13 cellular contexts compared by ENCODE assay signal in genomic region chr6:95587989-95588388, GRCh38. TPM values are rescaled to one million over a fixed set of nuclear protein-coding genes. Genes with fewer than 3 reads are reported as not detected.
DNase-seq lines count a peak whose midpoint lies in the region; ATAC-seq lines count a peak whose summit lies in the region.
"Had no signal": no experiment of that assay in that cellular context is flagged by ENCODE, and none has a peak within 500 bp of the region (broad histone marks: within the 10 kb centered on the region; RNA-seq: fewer than 3 reads in every experiment).

No MANE protein-coding gene starts in this region.

- no peaks in the 10 kb centered on the region for H3K27me3 Mint-ChIP-seq in activated naive CD4-positive, alpha-beta T cell treated with anti-CD3 and anti-CD28 coated beads, Interleukin-2, amount 50 U/mL, for 24 hours
- no peaks in the 10 kb centered on the region for H3K27me3 Mint-ChIP-seq in T-helper 17 cell
- no peaks in the 10 kb centered on the region for H3K27me3 Mint-ChIP-seq in stimulated activated naive CD8-positive, alpha-beta T cell treated with anti-CD3 and anti-CD28 coated beads, Interleukin-15, amount 100 ng/mL, for 72 hours

- peaks cover 46% of the 10 kb centered on the region for H3K4me1 Mint-ChIP-seq in activated naive CD4-positive, alpha-beta T cell treated with anti-CD3 and anti-CD28 coated beads, Interleukin-2, amount 50 U/mL, for 24 hours
- peaks cover 12% of the 10 kb centered on the region for H3K4me1 Mint-ChIP-seq in T-helper 17 cell
- H3K4me1 Mint-ChIP-seq in stimulated activated naive CD8-positive, alpha-beta T cell treated with anti-CD3 and anti-CD28 coated beads, Interleukin-15, amount 100 ng/mL, for 72 hours = peaks cover 16% of the 10 kb centered on the region

- H3K27ac Mint-ChIP-seq in activated naive CD4-positive, alpha-beta T cell treated with anti-CD3 and anti-CD28 coated beads, Interleukin-2, amount 50 U/mL, for 24 hours = peak overlapping the region; percentile 44
- peak overlapping the region; percentile 9 for H3K27ac Mint-ChIP-seq in T-helper 17 cell
- peak overlapping the region in 1 of 2 donors; percentile 61 for H3K27ac Mint-ChIP-seq in stimulated activated naive CD8-positive, alpha-beta T cell treated with anti-CD3 and anti-CD28 coated beads, Interleukin-15, amount 100 ng/mL, for 72 hours

- peaks cover 2% of the 10 kb centered on the region for H3K9me3 ChIP-seq in T-helper 17 cell (ENCODE audit: control insufficient read depth, low read length, poor library complexity, severe bottlenecking)
- H3K9me3 ChIP-seq: right lobe of liver had no signal

- H3K9me3 Mint-ChIP-seq in activated naive CD4-positive, alpha-beta T cell treated with anti-CD3 and anti-CD28 coated beads, Interleukin-2, amount 50 U/mL, for 24 hours = no peaks in the 10 kb centered on the region
- peaks cover 9 to 10% of the 10 kb centered on the region in 2 donors for H3K9me3 Mint-ChIP-seq in stimulated activated naive CD8-positive, alpha-beta T cell treated with anti-CD3 and anti-CD28 coated beads, Interleukin-15, amount 100 ng/mL, for 72 hours

- ATAC-seq in GM18907 (IDR thresholded peaks at IDR 0.05; ENCODE audit: unreplicated experiment) (peak; percentile 59), T-helper 17 cell (no peak), GM19035 (IDR thresholded peaks at IDR 0.05; ENCODE audit: unreplicated experiment) (no peak)
- ATAC-seq in stimulated activated naive CD8-positive, alpha-beta T cell treated with anti-CD3 and anti-CD28 coated beads, Interleukin-15, amount 100 ng/mL, for 72 hours = no peak
- ATAC-seq: esophagus mucosa, left lobe of liver, right lobe of liver had no signal

- DNase-seq in activated naive CD4-positive, alpha-beta T cell treated with anti-CD3 and anti-CD28 coated beads, Interleukin-2, amount 50 U/mL, for 16 hours = no peak
- DNase-seq in T-helper 17 cell (no peak), NK-92 (lab: John Stamatoyannopoulos, UW; ENCODE audit: unreplicated experiment) (no peak)
- DNase-seq in stimulated activated naive CD8-positive, alpha-beta T cell treated with anti-CD3 and anti-CD28 coated beads, Interleukin-15, amount 100 ng/mL, for 72 hours = no peak
- DNase-seq: AML-193, dermis blood vessel endothelial cell, NCI-H1436 treated with DMSO at 0.1 percent for 48 hours, right lobe of liver had no signal

- peaks cover 29% of the 10 kb centered on the region for H3K36me3 Mint-ChIP-seq in activated naive CD4-positive, alpha-beta T cell treated with anti-CD3 and anti-CD28 coated beads, Interleukin-2, amount 50 U/mL, for 24 hours
- no peaks in the 10 kb centered on the region for H3K36me3 Mint-ChIP-seq in T-helper 17 cell (ENCODE audit: low read depth)

- H3K4me3 Mint-ChIP-seq in activated naive CD4-positive, alpha-beta T cell treated with anti-CD3 and anti-CD28 coated beads, Interleukin-2, amount 50 U/mL, for 24 hours = peak overlapping the region; percentile 3
- H3K4me3 Mint-ChIP-seq in T-helper 17 cell = peak overlapping the region; percentile 4
- H3K4me3 Mint-ChIP-seq in stimulated activated naive CD8-positive, alpha-beta T cell treated with anti-CD3 and anti-CD28 coated beads, Interleukin-15, amount 100 ng/mL, for 72 hours = peak overlapping the region; percentile 54 to 55

RNA-seq across cellular contexts. Expression of gene MANEA, which starts 10.7 kb away (rescaled TPM):
- 1 to 10 TPM; 3.5 to 6.8 TPM for total RNA-seq in T-helper 17 cell

Comparison
In these comparisons a context has a peak if more than half of its experiments do, and no peak if none do; other contexts are left out.
1. H3K4me3 Mint-ChIP-seq: peak in every context shown above with its lines; median percentile 54 in stimulated activated naive CD8-positive, alpha-beta T cell treated with anti-CD3 and anti-CD28 coated beads, Interleukin-15, amount 100 ng/mL, for 72 hours; 4 in T-helper 17 cell; 3 in activated naive CD4-positive, alpha-beta T cell treated with anti-CD3 and anti-CD28 coated beads, Interleukin-2, amount 50 U/mL, for 24 hours.